In genomic region chr3:101724329-101725191, GRCh38 we compare ENCODE assay signal across 8 cellular contexts. TPM values are rescaled to one million over a fixed set of nuclear protein-coding genes. Genes with fewer than 3 reads are reported as not detected.
DNase-seq lines count a peak whose midpoint lies in the region; ATAC-seq lines count a peak whose summit lies in the region.

TSS of gene CEP97 (plus strand) at chr3:101724614. CDS start at chr3:101724677, 63 bp downstream.

- peak within 1 kb of the TSS; percentile 97 for H3K4me3 Mint-ChIP-seq in activated CD4-positive, alpha-beta T cell treated with anti-CD3 and anti-CD28 coated beads for 36 hours

- CTCF ChIA-PET in activated CD4-positive, alpha-beta T cell treated with anti-CD3 and anti-CD28 coated beads for 36 hours (lab: Charles Lee) = interaction anchor here (0.8 to 1.4 kb wide), 9 partner anchors 9 to 586 kb away, joined by 3 to 6 read pairs (median 4); partner anchors contain the start of genes NXPE3, PCNP and ZBTB11

- H3K27me3 Mint-ChIP-seq in activated CD4-positive, alpha-beta T cell treated with anti-CD3 and anti-CD28 coated beads for 36 hours = no peaks in the 10 kb centered on the region

- H3K27ac ChIP-seq in cingulate gyrus (ENCODE audit: low read depth, low read length) (peak within 1 kb of the TSS; percentile 94), layer of hippocampus (ENCODE audit: low read depth, low read length) (peak within 1 kb of the TSS; percentile 88)

- intact Hi-C loops in activated CD4-positive, alpha-beta T cell treated with anti-CD3 and anti-CD28 coated beads for 36 hours (cut with DNase I, micrococcal nuclease) = loop anchor here (1.0 to 5.0 kb wide), 11 partner anchors 29 to 1464 kb away; partner anchors contain the start of genes NXPE3 (in 2 of the 2), RPL24 (in 2 of the 2), NFKBIZ (in 1 of the 2) and PCNP (in 1 of the 2)

- peak within 1 kb of the TSS; percentile 97 for H3K27ac Mint-ChIP-seq in activated CD4-positive, alpha-beta T cell treated with anti-CD3 and anti-CD28 coated beads for 36 hours

- POLR2A ChIA-PET in activated CD4-positive, alpha-beta T cell treated with anti-CD3 and anti-CD28 coated beads for 36 hours (lab: Charles Lee) = interaction anchor here (0.6 to 2.4 kb wide), 8 partner anchors 39 to 349 kb away, joined by 3 to 20 read pairs (median 6); partner anchors contain the start of genes NFKBIZ, NXPE3, RPL24 and ZBTB11

- no peaks in the 10 kb centered on the region for H3K27me3 ChIP-seq in layer of hippocampus (ENCODE audit: control insufficient read depth, insufficient read depth, low read length)

- peaks cover 13% of the 10 kb centered on the region for H3K36me3 Mint-ChIP-seq in activated CD4-positive, alpha-beta T cell treated with anti-CD3 and anti-CD28 coated beads for 36 hours (ENCODE audit: low read depth)

- DNase-seq in AML-193 (lab: John Stamatoyannopoulos, UW) = peak; percentile 95 to 98
- peak; percentile 45 for DNase-seq in GM19238 (ENCODE audit: insufficient read length, low spot score)
- DNase-seq in NCI-H524 (lab: John Stamatoyannopoulos, UW) = peak; percentile 98
- peak; percentile 95 for DNase-seq in activated CD4-positive, alpha-beta T cell treated with anti-CD3 and anti-CD28 coated beads for 36 hours
- peak; percentile 74 to 82 for DNase-seq in stimulated activated CD4-positive, alpha-beta T cell treated with anti-CD3 and anti-CD28 coated beads, Interleukin-1b, Interleukin-23, amount 100 ng/mL, for 4 hours (ENCODE audit: low read depth in 2 of 2)

- peak; percentile 87 for ATAC-seq in HG03442 (IDR thresholded peaks at IDR 0.05; ENCODE audit: unreplicated experiment)
- ATAC-seq in activated CD4-positive, alpha-beta T cell treated with anti-CD3 and anti-CD28 coated beads for 36 hours = peak; percentile 93

- H3K9me3 Mint-ChIP-seq in activated CD4-positive, alpha-beta T cell treated with anti-CD3 and anti-CD28 coated beads for 36 hours (ENCODE audit: low read depth) = no peaks in the 10 kb centered on the region

- H3K4me1 Mint-ChIP-seq in activated CD4-positive, alpha-beta T cell treated with anti-CD3 and anti-CD28 coated beads for 36 hours = peaks cover 46% of the 10 kb centered on the region

RNA-seq across cellular contexts. Expression of gene CEP97, which starts in this region (rescaled TPM):
- total RNA-seq in activated CD4-positive, alpha-beta T cell treated with anti-CD3 and anti-CD28 coated beads for 36 hours = 10 to 100 TPM; 18.1 to 20.0 TPM

Comparison
In these comparisons a context has a peak if more than half of its experiments do, and no peak if none do; other contexts are left out.
1. Peak in every context shown above with its lines: DNase-seq, ATAC-seq and H3K27ac ChIP-seq.
2. DNase-seq: peak in every context shown above with its lines; median percentile 98 in NCI-H524; 96 in AML-193; 95 in activated CD4-positive, alpha-beta T cell treated with anti-CD3 and anti-CD28 coated beads for 36 hours; 78 in stimulated activated CD4-positive, alpha-beta T cell treated with anti-CD3 and anti-CD28 coated beads, Interleukin-1b, Interleukin-23, amount 100 ng/mL, for 4 hours; 45 in GM19238.